22 cellular contexts compared by ENCODE assay signal in the genomic region with DNA sequence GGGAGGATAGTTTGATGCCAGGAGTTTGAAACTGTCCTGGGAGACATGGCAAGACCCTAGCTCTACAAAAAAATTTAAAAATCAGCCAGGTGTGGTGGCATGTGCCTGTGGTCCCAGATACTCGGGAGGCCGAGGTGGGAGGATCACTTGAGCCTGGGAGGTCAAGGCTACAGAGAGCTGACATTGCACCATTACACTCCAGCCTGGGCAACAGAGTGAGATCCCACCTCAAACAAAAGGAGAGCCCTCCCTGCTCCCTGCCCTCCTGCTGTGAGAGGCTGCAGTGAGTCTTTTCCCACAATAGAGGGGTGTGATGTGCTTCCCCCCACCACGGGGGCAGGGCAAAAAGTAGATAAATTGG. TPM values are rescaled to one million over a fixed set of nuclear protein-coding genes. Genes with fewer than 3 reads are reported as not detected.
"Had no signal": no experiment of that assay in that cellular context is flagged by ENCODE, and none has a peak within 500 bp of the region (broad histone marks: within the 10 kb centered on the region; RNA-seq: fewer than 3 reads in every experiment).

No MANE protein-coding gene starts in this region.

- FAIRE-seq: RCC 7860 had no signal

- H3K27ac ChIP-seq: SJSA1, SK-N-MC had no signal

- H3K4me3 ChIP-seq: SJSA1, SK-N-MC had no signal

- H3K36me3 ChIP-seq: SJSA1 had no signal

- H3K4me1 ChIP-seq: SJSA1 had no signal

- H3K27me3 ChIP-seq: SJSA1 had no signal

- DNase-seq: KBM-7, MM.1S, NCI-H1092 treated with DMSO at 0.1 percent for 48 hours, NCI-H1436, NCI-H187, NCI-H2029, NCI-H2081 treated with DMSO at 0.1 percent for 48 hours, NCI-H2171, NCI-H226, NCI-H446, NCI-H510A, NCI-H524 treated with DMSO at 0.1 percent for 48 hours, NCI-H69, NCI-H774, Right ventricle myocardium superior, RPMI8226, SIG-M5 had no signal

RNA-seq across cellular contexts. Expression of a gene that starts 10.1 kb away (rescaled TPM):
- total RNA-seq: M059J, Right ventricle myocardium superior, SJSA1 had no signal

RNA-seq across cellular contexts. Expression of a gene that starts 13.3 kb away (rescaled TPM):
- polyA plus RNA-seq: IgD-negative memory B cell had no signal
